In the genomic region with DNA sequence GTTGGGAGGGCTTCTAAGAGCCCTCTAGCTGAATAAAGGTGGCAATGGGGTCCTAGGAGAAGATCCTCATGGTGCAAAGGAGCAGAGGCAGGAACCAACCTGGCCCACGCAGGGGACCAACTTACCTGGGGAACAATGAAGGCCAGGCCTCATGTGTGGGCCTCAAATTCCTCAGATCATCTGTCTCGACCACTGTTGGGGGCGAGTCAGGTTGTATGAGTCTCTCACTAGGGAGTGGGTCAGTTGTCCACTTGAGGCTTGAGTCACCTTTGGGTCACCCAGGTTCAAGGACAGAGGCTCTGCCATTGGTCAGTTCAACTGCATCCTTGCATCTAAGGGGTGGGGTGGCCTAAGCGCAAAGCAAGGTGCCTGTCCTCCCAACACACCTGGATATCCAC, we compare ENCODE assay signal across 23 cellular contexts. TPM values are rescaled to one million over a fixed set of nuclear protein-coding genes. Genes with fewer than 3 reads are reported as not detected.
DNase-seq lines count a peak whose midpoint lies in the region; ATAC-seq, FAIRE-seq and TF ChIP-seq lines count a peak whose summit lies in the region.
"Had no signal": no experiment of that assay in that cellular context is flagged by ENCODE, and none has a peak within 500 bp of the region (broad histone marks: within the 10 kb centered on the region; RNA-seq: fewer than 3 reads in every experiment).

No MANE protein-coding gene starts in this region.

- H3K4me1 Mint-ChIP-seq in stimulated activated memory B cell treated with anti-CD40 and anti-IgM and Interleukin-4, amounts not matched to agents 10 μg/mL and 1 μg/mL and 100 μg/mL, for 72 hours = no peaks in the 10 kb centered on the region
- H3K4me1 Mint-ChIP-seq: CD8-positive, alpha-beta memory T cell had no signal

- no peak for FAIRE-seq in A549 (lab: Jason Lieb, UNC)
- FAIRE-seq: GM12891, GM19239 had no signal

- intact Hi-C loops in IMR-90 (cut with micrococcal nuclease) = no loop called here

- no peak overlapping the region for H3K4me3 ChIP-seq in A549
- no peak overlapping the region for H3K4me3 ChIP-seq in IMR-90 (ENCODE audit: insufficient read depth, low read depth, low read length)
- H3K4me3 ChIP-seq: GM23248, PC-9, SJCRH30 had no signal

- no peak for TF ChIP-seq CTCF in A549 (IDR thresholded peaks at IDR 0.05)
- TF ChIP-seq CTCF in IMR-90 (conservative IDR thresholded peaks at IDR 0.05; ENCODE audit: low read depth, low read length) = no peak

- H2BK15ac ChIP-seq in IMR-90 (ENCODE audit: low read depth, low read length) = peak overlapping the region; percentile 35

- H3K27ac ChIP-seq in A549 = peak overlapping the region; percentile 60 to 76
- H3K27ac ChIP-seq in IMR-90 (ENCODE audit: insufficient read depth, low read length) = peak overlapping the region; percentile 96; the same call in 1 of the 2 replicates
- H3K27ac ChIP-seq: GM23248, PC-9, RWPE1, SJCRH30 had no signal

- H3K9me3 Mint-ChIP-seq in stimulated activated memory B cell treated with anti-CD40 and anti-IgM and Interleukin-4, amounts not matched to agents 10 μg/mL and 1 μg/mL and 100 μg/mL, for 72 hours = no peaks in the 10 kb centered on the region
- H3K9me3 Mint-ChIP-seq: CD8-positive, alpha-beta memory T cell had no signal

- H3K4me2 ChIP-seq in A549 (peak overlapping the region; percentile 58), IMR-90 (ENCODE audit: low read depth, low read length) (no peak overlapping the region)
- H3K4me2 ChIP-seq: PC-9 had no signal

- no peak overlapping the region for H2AFZ ChIP-seq in IMR-90 (replicated peaks; ENCODE audit: low read length, poor library complexity)
- H2AFZ ChIP-seq: GM23248, PC-9 had no signal

- peak overlapping the region; percentile 83 for H4K5ac ChIP-seq in IMR-90 (ENCODE audit: low read depth, low read length)

- peak overlapping the region; percentile 74 to 76; a peak in 3 of 4 replicates for H4K8ac ChIP-seq in IMR-90 (ENCODE audit: low read depth in 2 of 2, low read length in 2 of 2)

- CTCF ChIA-PET in A549 (lab: Yijun Ruan, JAX) (no interaction called here), IMR-90 (lab: Yijun Ruan, JAX) (no interaction called here)

- POLR2A ChIA-PET in A549 (lab: Yijun Ruan, JAX) (no interaction called here), IMR-90 (lab: Charles Lee; ENCODE audit: unreplicated experiment) (no interaction called here)

- no peak for TF ChIP-seq EP300 in A549 (IDR thresholded peaks at IDR 0.05)

- no peaks in the 10 kb centered on the region for H3K36me3 Mint-ChIP-seq in stimulated activated memory B cell treated with anti-CD40 and anti-IgM and Interleukin-4, amounts not matched to agents 10 μg/mL and 1 μg/mL and 100 μg/mL, for 72 hours
- H3K36me3 Mint-ChIP-seq: CD8-positive, alpha-beta memory T cell had no signal

- peak overlapping the region; percentile 76 for H2AK5ac ChIP-seq in IMR-90 (ENCODE audit: low read depth, low read length)

- H3K9me1 ChIP-seq in IMR-90 (ENCODE audit: insufficient read depth, low read length) = peaks cover 18% of the 10 kb centered on the region

- H3K4me1 ChIP-seq in A549 = peaks cover 24% of the 10 kb centered on the region
- H3K4me1 ChIP-seq in IMR-90 (ENCODE audit: control insufficient read depth, insufficient read depth, low read length) = peaks cover 31% of the 10 kb centered on the region
- H3K4me1 ChIP-seq: SJCRH30 had no signal

- TF ChIP-seq POLR2A in A549 (IDR thresholded peaks at IDR 0.05; ENCODE audit: low read length) (no peak), IMR-90 (IDR thresholded peaks at IDR 0.05; ENCODE audit: low read depth, low read length) (no peak)

- no peaks in the 10 kb centered on the region for H4K20me1 ChIP-seq in IMR-90 (ENCODE audit: insufficient read depth, low read length)

- BruUV-seq in IMR-90 (replicated peaks; lab: Mats Ljungman, UMichigan) = no TSS peak

- H3K27me3 Mint-ChIP-seq in stimulated activated memory B cell treated with anti-CD40 and anti-IgM and Interleukin-4, amounts not matched to agents 10 μg/mL and 1 μg/mL and 100 μg/mL, for 72 hours = no peaks in the 10 kb centered on the region

- WGBS in A549 (ENCODE audit: missing lambda C conversion rate) = 84% methylated on average over 4 of the region's 4 CpGs
- WGBS in IMR-90 (ENCODE audit: extremely low coverage in 2 of 2, insufficient read length in 1 of 2), 2 experiments = 100% methylated on average over 1 of the region's 4 CpGs; no CpG with 5 or more reads in 1 of the 2 experiments

- H3K27me3 ChIP-seq in IMR-90 (ENCODE audit: control insufficient read depth, insufficient read depth, low read length) = no peaks in the 10 kb centered on the region

- H4K91ac ChIP-seq in IMR-90 (ENCODE audit: insufficient read depth, low read depth, low read length) = peak overlapping the region; percentile 86

- in situ Hi-C loops in IMR-90 (cut with MboI; ENCODE audit: low sequenced_read_pairs) = no loop called here

- H3K4me3 Mint-ChIP-seq in stimulated activated memory B cell treated with anti-CD40 and anti-IgM and Interleukin-4, amounts not matched to agents 10 μg/mL and 1 μg/mL and 100 μg/mL, for 72 hours = no peak overlapping the region
- H3K4me3 Mint-ChIP-seq: CD8-positive, alpha-beta memory T cell had no signal

- no peak overlapping the region; the same call in 1 of the 2 replicates for H3K23ac ChIP-seq in IMR-90 (ENCODE audit: low read depth, low read length)

- peak overlapping the region; percentile 65 for H3K14ac ChIP-seq in IMR-90 (replicated peaks; ENCODE audit: low read depth, low read length)

- DNase-seq in A549 (ENCODE audit: low read depth in 1 of 2, low spot score in 1 of 2) = no peak
- no peak for DNase-seq in IMR-90
- DNase-seq in islet precursor cell = peak; percentile 31
- DNase-seq in NCI-H2029 treated with DMSO at 0.1 percent for 48 hours (lab: John Stamatoyannopoulos, UW) = no peak
- no peak for DNase-seq in NCI-H128 (lab: John Stamatoyannopoulos, UW; ENCODE audit: unreplicated experiment)
- DNase-seq in SIG-M5 treated with dmso at 0.1 percent for 504 hours (lab: John Stamatoyannopoulos, UW; ENCODE audit: unreplicated experiment) = no peak
- DNase-seq: ACHN; C1 segment of cervical spinal cord; CD8-positive, alpha-beta memory T cell; GM23248; HCEC 1CT; KBM-7; NCI-H1105 treated with DMSO at 0.1 percent for 48 hours; NCI-H187; NCI-H226; NCI-H524; PC-9; SJCRH30 had no signal

- H3K79me1 ChIP-seq in IMR-90 (ENCODE audit: low read depth in 1 of 2, low read length in 2 of 2) = no peaks in the 10 kb centered on the region

- H2BK20ac ChIP-seq in IMR-90 (ENCODE audit: low read depth, low read length) = peak overlapping the region; percentile 83

- dilution Hi-C loops in IMR-90 (cut with HindIII; ENCODE audit: low sequenced_read_pairs, unreplicated experiment) = no loop called here

- H3K9ac ChIP-seq in IMR-90 (ENCODE audit: low read depth, low read length) = no peak overlapping the region; the same call in 1 of the 2 replicates
- H3K9ac ChIP-seq: GM23248 had no signal

- H3K4ac ChIP-seq in IMR-90 (ENCODE audit: low read depth, low read length) = peak overlapping the region; percentile 82

- TF ChIP-seq RAD21 in A549 (conservative IDR thresholded peaks at IDR 0.05 in 1 of 2, IDR thresholded peaks at IDR 0.05 in 1 of 2) (no peak), IMR-90 (IDR thresholded peaks at IDR 0.05; ENCODE audit: low read length) (no peak)

- no peak overlapping the region for H2AK9ac ChIP-seq in IMR-90 (replicated peaks; ENCODE audit: low read depth, low read length, poor library complexity)

- peak overlapping the region; percentile 46 for H2BK5ac ChIP-seq in IMR-90 (ENCODE audit: low read depth, low read length, poor library complexity, severe bottlenecking)

- peak overlapping the region; percentile 94 for H3K18ac ChIP-seq in IMR-90 (ENCODE audit: low read depth, low read length)

- ATAC-seq in A549 (no peak), IMR-90 (ENCODE audit: low read depth) (no peak), HG02759 (IDR thresholded peaks at IDR 0.05; ENCODE audit: unreplicated experiment) (no peak)
- ATAC-seq in stimulated activated memory B cell treated with anti-CD40 and anti-IgM and Interleukin-4, amounts not matched to agents 10 μg/mL and 1 μg/mL and 100 μg/mL, for 72 hours = peak; percentile 35

- H2BK120ac ChIP-seq in IMR-90 (ENCODE audit: low read depth, low read length) = peak overlapping the region; percentile 81

- no peaks in the 10 kb centered on the region for H3K9me3 ChIP-seq in A549
- H3K9me3 ChIP-seq in IMR-90 (ENCODE audit: control insufficient read depth, insufficient read depth, low read length) = no peaks in the 10 kb centered on the region
- H3K9me3 ChIP-seq: SJCRH30 had no signal

- H3K36me3 ChIP-seq in IMR-90 (ENCODE audit: control insufficient read depth, insufficient read depth, low read length) = no peaks in the 10 kb centered on the region
- H3K36me3 ChIP-seq: SJCRH30 had no signal

- no peak overlapping the region for H3K27ac Mint-ChIP-seq in stimulated activated memory B cell treated with anti-CD40 and anti-IgM and Interleukin-4, amounts not matched to agents 10 μg/mL and 1 μg/mL and 100 μg/mL, for 72 hours
- H3K27ac Mint-ChIP-seq: CD8-positive, alpha-beta memory T cell had no signal

- peak overlapping the region; percentile 48; the same call in 1 of the 2 replicates for H3K56ac ChIP-seq in IMR-90 (ENCODE audit: extremely low read depth, insufficient read depth, low read length)

TF ChIP-seq in A549, 52 proteins besides CTCF, POLR2A, EP300 and RAD21 (continues in another document):
- TF ChIP-seq SMC3 (IDR thresholded peaks at IDR 0.05) = no peak
- TF ChIP-seq NFE2L2 (conservative IDR thresholded peaks at IDR 0.05; ENCODE audit: low read length) = no peak
- no peak for TF ChIP-seq FOSL2 (IDR thresholded peaks at IDR 0.05)
- TF ChIP-seq FOSL2 (CRISPR knock-in tag; IDR thresholded peaks at IDR 0.05) = no peak

TF ChIP-seq in IMR-90, 13 proteins besides CTCF, POLR2A, EP300 and RAD21 (continues in another document):
- TF ChIP-seq CEBPB (IDR thresholded peaks at IDR 0.05; ENCODE audit: low read depth, low read length) = no peak
- no peak for TF ChIP-seq MAFK (IDR thresholded peaks at IDR 0.05; ENCODE audit: low read depth, low read length)
- no peak for TF ChIP-seq FOS (IDR thresholded peaks at IDR 0.05; ENCODE audit: low read depth, low read length)
- no peak for TF ChIP-seq BHLHE40 (IDR thresholded peaks at IDR 0.05; ENCODE audit: low read depth, low read length)
- no peak for TF ChIP-seq CHD1 (IDR thresholded peaks at IDR 0.05; ENCODE audit: low read depth, low read length)
- no peak for TF ChIP-seq NFE2L2 (IDR thresholded peaks at IDR 0.05; ENCODE audit: low read depth, low read length)

RNA-seq across cellular contexts. Expression of a gene that starts 43.7 kb away (rescaled TPM):
- polyA plus RNA-seq in A549 (2011; rRNA removed) (21.6 and 26.6 TPM in 2 replicates), A549 (2017; fragmentation: RNase III; extraction: RNeasy Plus Mini Kit Qiagen cat#74134 plus additional on column Dnase treatment) (12.1 to 19.6 TPM (median 13.9 TPM) in 3 replicates), IMR-90 (2012; rRNA removed) (52.1 and 60.9 TPM in 2 replicates)
- 7.2 and 9.5 TPM in 2 replicates for polyA plus RNA-seq in A549 (2012; cell fraction: cytosol; rRNA removed)
- polyA plus RNA-seq in A549 (2012; cell fraction: nucleus; rRNA removed) = 11.9 and 13.6 TPM in 2 replicates
- 66.9 and 71.1 TPM in 2 replicates for polyA minus RNA-seq in A549 (2011; rRNA and poly(A)+ RNA removed)
- total RNA-seq in IMR-90 (2012; rRNA removed) = 60.5 and 73.1 TPM in 2 replicates
- 32.4 and 87.1 TPM in 2 replicates for polyA plus RNA-seq in IMR-90 (2012; cell fraction: cytosol; rRNA removed)
- polyA plus RNA-seq in IMR-90 (2012; cell fraction: nucleus; rRNA removed; ENCODE audit: low replicate concordance) = 63.4 and 68.9 TPM in 2 replicates
- total RNA-seq: CD8-positive, alpha-beta memory T cell; SJCRH30 had no signal
- polyA plus RNA-seq: CD8-positive, alpha-beta memory T cell had no signal
